ENCODE assay signal across 8 cellular contexts in the genomic region with DNA sequence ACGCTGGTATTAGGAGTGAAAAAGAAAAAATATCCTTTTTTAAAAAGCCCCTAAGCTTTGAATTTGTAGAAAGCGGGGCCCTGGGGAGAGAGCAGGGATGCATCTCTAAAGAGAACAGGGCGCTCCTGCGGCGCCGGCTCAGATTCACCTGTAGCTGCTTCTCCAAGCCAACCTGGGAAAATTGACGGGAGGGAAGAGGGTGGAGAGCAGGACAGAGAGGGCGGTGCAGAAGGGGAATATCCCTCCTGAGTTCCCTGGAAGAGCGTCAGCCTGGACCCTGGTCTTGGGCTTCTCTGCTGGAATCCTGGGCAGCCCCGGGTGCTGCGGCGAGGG. TPM values are rescaled to one million over a fixed set of nuclear protein-coding genes. Genes with fewer than 3 reads are reported as not detected.
A peak's percentile ranks its signal among the peaks of the same experiment; 100 is the strongest.
DNase-seq lines count a peak whose midpoint lies in the region; ATAC-seq and TF ChIP-seq lines count a peak whose summit lies in the region.

No MANE protein-coding gene starts in this region.

- no peaks in the 10 kb centered on the region for H3K9me3 ChIP-seq in CD8-positive, alpha-beta memory T cell (ENCODE audit: low read length)
- H3K9me3 ChIP-seq in neural progenitor cell (ENCODE audit: low read depth): no peaks in the 10 kb centered on the region

- peak overlapping the region; percentile 75 for H3K4me2 ChIP-seq in neural progenitor cell

- H3K4me3 ChIP-seq in CD8-positive, alpha-beta memory T cell (ENCODE audit: low read length): no peak overlapping the region
- peak overlapping the region; percentile 53 for H3K4me3 ChIP-seq in neural progenitor cell

- no peaks in the 10 kb centered on the region for H3K79me2 ChIP-seq in neural progenitor cell (ENCODE audit: low read depth)

- no peak overlapping the region for H3K9ac ChIP-seq in neural progenitor cell

- peak overlapping the region; percentile 57 to 85 (median 75) for H3K4me3 Mint-ChIP-seq in CD8-positive, alpha-beta memory T cell
- peak overlapping the region; percentile 90 for H3K4me3 Mint-ChIP-seq in dendritic cell treated with granulocyte-macrophage colony-stimulating factor and Interleukin-4, amounts not matched to agents 40 ng/mL and 50 ng/mL, for 4 days
- peak overlapping the region; percentile 89 for H3K4me3 Mint-ChIP-seq in neural progenitor cell

- H4K20me1 ChIP-seq in neural progenitor cell (ENCODE audit: low read depth): no peaks in the 10 kb centered on the region

- POLR2A ChIA-PET in CD8-positive, alpha-beta memory T cell (lab: Charles Lee): interaction anchor here (0.5 to 3.3 kb wide), 6 partner anchors 32 to 152 kb away, joined by 3 to 19 read pairs (median 6); a partner anchor contains a TSS

- intact Hi-C loops in dendritic cell treated with granulocyte-macrophage colony-stimulating factor and Interleukin-4, amounts not matched to agents 40 ng/mL and 50 ng/mL, for 4 days (cut with micrococcal nuclease): loop anchor here (5.0 kb wide), 1 partner anchor 35 kb away; a partner anchor contains a TSS

- DNase-seq in CD8-positive, alpha-beta memory T cell: no peak
- peak; percentile 6 for DNase-seq in NCI-H146 treated with DMSO at 0.1 percent for 48 hours (lab: John Stamatoyannopoulos, UW; ENCODE audit: unreplicated experiment)
- DNase-seq in neural progenitor cell (ENCODE audit: low spot score): no peak
- DNase-seq in ecto neural progenitor cell (ENCODE audit: low spot score): no peak
- DNase-seq in islet precursor cell: no peak
- DNase-seq in SKM-1 treated with dmso at 0.1 percent for 144 hours (lab: John Stamatoyannopoulos, UW; ENCODE audit: unreplicated experiment): no peak

- CTCF ChIA-PET in CD8-positive, alpha-beta memory T cell (lab: Charles Lee): interaction anchor here (0.7 to 2.3 kb wide), 9 partner anchors 7 to 122 kb away, joined by 3 to 10 read pairs (median 4); a partner anchor contains a TSS

- H2AFZ ChIP-seq in neural progenitor cell (replicated peaks): peak overlapping the region; percentile 85

- H3K4me1 Mint-ChIP-seq in CD8-positive, alpha-beta memory T cell: peaks cover 39 to 58% (median 44%) of the 10 kb centered on the region in 3 donors
- peaks cover 44% of the 10 kb centered on the region for H3K4me1 Mint-ChIP-seq in dendritic cell treated with granulocyte-macrophage colony-stimulating factor and Interleukin-4, amounts not matched to agents 40 ng/mL and 50 ng/mL, for 4 days (ENCODE audit: low read depth)
- H3K4me1 Mint-ChIP-seq in neural progenitor cell: peaks cover 15% of the 10 kb centered on the region

- H3K27me3 ChIP-seq in CD8-positive, alpha-beta memory T cell (ENCODE audit: insufficient read depth, low read length, poor library complexity, severe bottlenecking): no peaks in the 10 kb centered on the region
- peaks cover 58% of the 10 kb centered on the region for H3K27me3 ChIP-seq in neural progenitor cell

- no peak for ATAC-seq in HG03196 (IDR thresholded peaks at IDR 0.05; ENCODE audit: unreplicated experiment)

- H3K36me3 ChIP-seq in CD8-positive, alpha-beta memory T cell (ENCODE audit: insufficient read depth, low read length): no peaks in the 10 kb centered on the region
- H3K36me3 ChIP-seq in neural progenitor cell: no peaks in the 10 kb centered on the region

- H3K27ac Mint-ChIP-seq in CD8-positive, alpha-beta memory T cell: peak overlapping the region; percentile 90 to 98 (median 94)
- H3K27ac Mint-ChIP-seq in dendritic cell treated with granulocyte-macrophage colony-stimulating factor and Interleukin-4, amounts not matched to agents 40 ng/mL and 50 ng/mL, for 4 days: peak overlapping the region; percentile 91
- peak overlapping the region; percentile 87 for H3K27ac Mint-ChIP-seq in neural progenitor cell

- H3F3A ChIP-seq in neural progenitor cell (ENCODE audit: low read depth): peaks cover 6% of the 10 kb centered on the region

- H3K36me3 Mint-ChIP-seq in CD8-positive, alpha-beta memory T cell: peaks cover 0 to 2% (median 0%) of the 10 kb centered on the region in 3 donors
- H3K36me3 Mint-ChIP-seq in dendritic cell treated with granulocyte-macrophage colony-stimulating factor and Interleukin-4, amounts not matched to agents 40 ng/mL and 50 ng/mL, for 4 days (ENCODE audit: low read depth): peaks cover 6% of the 10 kb centered on the region
- no peaks in the 10 kb centered on the region for H3K36me3 Mint-ChIP-seq in neural progenitor cell

- H3K27me3 Mint-ChIP-seq in CD8-positive, alpha-beta memory T cell: peaks cover 0 to 2% of the 10 kb centered on the region in 2 donors
- H3K27me3 Mint-ChIP-seq in dendritic cell treated with granulocyte-macrophage colony-stimulating factor and Interleukin-4, amounts not matched to agents 40 ng/mL and 50 ng/mL, for 4 days: no peaks in the 10 kb centered on the region
- H3K27me3 Mint-ChIP-seq in neural progenitor cell (ENCODE audit: insufficient read depth, low read depth): peaks cover 8% of the 10 kb centered on the region

- H3K4me1 ChIP-seq in CD8-positive, alpha-beta memory T cell (ENCODE audit: insufficient read depth, low read length): peaks cover 43% of the 10 kb centered on the region
- no peaks in the 10 kb centered on the region for H3K4me1 ChIP-seq in neural progenitor cell

- no peak overlapping the region for H3K27ac ChIP-seq in CD8-positive, alpha-beta memory T cell (ENCODE audit: low read depth, low read length)
- no peak overlapping the region for H3K27ac ChIP-seq in neural progenitor cell

- TF ChIP-seq CTCF in neural progenitor cell (IDR thresholded peaks at IDR 0.05): no peak

- no peaks in the 10 kb centered on the region for H3K9me3 Mint-ChIP-seq in CD8-positive, alpha-beta memory T cell
- H3K9me3 Mint-ChIP-seq in dendritic cell treated with granulocyte-macrophage colony-stimulating factor and Interleukin-4, amounts not matched to agents 40 ng/mL and 50 ng/mL, for 4 days: no peaks in the 10 kb centered on the region
- H3K9me3 Mint-ChIP-seq in neural progenitor cell: peaks cover 19% of the 10 kb centered on the region

RNA-seq across cellular contexts. Expression of a gene that starts 0.8 kb away (rescaled TPM):
- total RNA-seq in CD8-positive, alpha-beta memory T cell: under 1 TPM; 0.33 to 0.55 TPM
- polyA plus RNA-seq in CD8-positive, alpha-beta memory T cell: 0.84 TPM
- total RNA-seq in neural progenitor cell (ENCODE audit: low replicate concordance): 0.50 TPM in 1 of 2 replicates, not detected in the other

RNA-seq across cellular contexts. Expression of a gene that starts 33.8 kb away (rescaled TPM):
- 1,000 to 10,000 TPM; 2,337 to 2,451 TPM for total RNA-seq in CD8-positive, alpha-beta memory T cell
- 3,498 TPM for polyA plus RNA-seq in CD8-positive, alpha-beta memory T cell
- total RNA-seq in neural progenitor cell (ENCODE audit: low replicate concordance): 10,337 and 10,894 TPM in 2 replicates
